13 cellular contexts compared by ENCODE assay signal in the genomic region with DNA sequence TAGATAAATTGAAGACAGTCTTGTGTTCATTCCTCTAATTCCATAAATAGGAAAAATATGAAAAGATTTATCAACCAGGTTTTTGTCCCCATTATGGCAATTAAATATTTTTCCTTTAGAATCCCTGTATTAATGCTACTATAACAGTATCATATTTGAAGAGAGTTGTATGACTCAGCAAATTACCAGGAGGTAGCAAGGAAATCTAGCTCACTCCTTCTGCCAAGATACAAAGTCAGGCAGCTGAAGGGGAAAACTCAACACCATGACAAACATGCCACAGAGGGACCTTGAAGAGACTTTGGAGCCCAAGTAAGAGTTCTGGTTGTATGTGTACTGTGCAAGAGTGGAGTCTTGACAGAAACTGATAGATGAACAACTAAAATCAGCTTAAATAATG.
"Had no signal": no experiment of that assay in that cellular context is flagged by ENCODE, and none has a peak within 500 bp of the region (broad histone marks: within the 10 kb centered on the region; RNA-seq: fewer than 3 reads in every experiment).

No MANE protein-coding gene starts in this region.

- H3K4me3 ChIP-seq: body of pancreas, esophagus muscularis mucosa, gastroesophageal sphincter, suprapubic skin had no signal

- H3K36me3 ChIP-seq: esophagus muscularis mucosa, gastroesophageal sphincter, suprapubic skin had no signal

- H3K27ac ChIP-seq: body of pancreas, esophagus muscularis mucosa, gastroesophageal sphincter, suprapubic skin, VCaP had no signal

- ATAC-seq: activated CD4-positive, alpha-beta T cell treated with anti-CD3 and anti-CD28 coated beads for 36 hours; activated CD8-positive, alpha-beta T cell treated with anti-CD3 and anti-CD28 coated beads for 36 hours; body of pancreas; gastroesophageal sphincter; stimulated activated naive CD8-positive, alpha-beta T cell treated with anti-CD3 and anti-CD28 coated beads, Interleukin-15, Interleukin-2, amounts not matched to agents 100 U/mL and 50 U/mL, for 24 hours; T-cell had no signal

- H3K27me3 ChIP-seq: body of pancreas, esophagus muscularis mucosa, gastroesophageal sphincter, suprapubic skin had no signal

- H3K4me1 ChIP-seq: body of pancreas, esophagus muscularis mucosa, gastroesophageal sphincter, suprapubic skin had no signal

- DNase-seq: activated CD4-positive, alpha-beta T cell treated with anti-CD3 and anti-CD28 coated beads for 36 hours; activated CD8-positive, alpha-beta memory T cell treated with anti-CD3 and anti-CD28 coated beads, Interleukin-2, amount 50 U/mL, for 4 hours; activated CD8-positive, alpha-beta T cell treated with anti-CD3 and anti-CD28 coated beads for 36 hours; body of pancreas; mesendoderm; stimulated activated CD4-positive, alpha-beta T cell treated with anti-CD3 and anti-CD28 coated beads, Interleukin-4, amount 100 ng/mL, for 1 hour; stimulated activated CD8-positive, alpha-beta memory T cell treated with anti-CD3 and anti-CD28 coated beads, Interleukin-4, amount 100 ng/mL, for 48 hours; stimulated activated naive CD8-positive, alpha-beta T cell treated with anti-CD3 and anti-CD28 coated beads, Interleukin-15, Interleukin-2, amounts not matched to agents 100 U/mL and 50 U/mL, for 24 hours; T-cell had no signal

- H3K9me3 ChIP-seq: body of pancreas, esophagus muscularis mucosa, gastroesophageal sphincter, suprapubic skin had no signal
